In the genomic region with DNA sequence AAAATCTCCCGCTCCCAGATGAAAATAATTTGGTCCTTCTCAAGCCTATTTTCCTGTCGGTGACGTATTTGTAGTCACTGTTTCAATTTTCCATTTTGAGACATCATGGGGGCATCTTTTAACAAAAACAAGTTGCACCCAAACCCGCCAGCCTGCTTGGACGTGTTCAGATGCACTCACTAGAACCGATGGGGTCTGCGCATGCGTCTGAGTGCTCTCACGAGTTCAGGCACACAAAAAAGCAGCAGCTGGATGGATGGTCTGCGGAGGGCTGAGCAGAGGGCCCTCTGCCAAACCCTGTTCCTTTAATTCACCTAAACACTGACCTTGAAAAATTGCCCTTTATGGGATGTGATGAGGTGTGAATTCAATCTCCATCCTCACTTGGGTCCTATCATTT, we compare ENCODE assay signal across 20 cellular contexts.
"Had no signal": no experiment of that assay in that cellular context is flagged by ENCODE, and none has a peak within 500 bp of the region (broad histone marks: within the 10 kb centered on the region; RNA-seq: fewer than 3 reads in every experiment).

No MANE protein-coding gene starts in this region.

- H3K4me2 ChIP-seq: neural progenitor cell had no signal

- H3K27ac ChIP-seq: coronary artery, gastroesophageal sphincter, neural progenitor cell, right atrium auricular region, thoracic aorta had no signal

- H3K9me3 ChIP-seq: gastroesophageal sphincter, right atrium auricular region, thoracic aorta, uterus had no signal

- DNase-seq: activated CD4-positive, alpha-beta T cell treated with anti-CD3 and anti-CD28 coated beads for 36 hours; activated CD4-positive, alpha-beta T cell treated with anti-CD3 and anti-CD28 coated beads, Interleukin-2, amount 50 U/mL, for 4 hours; activated CD4-positive, CD25-positive, alpha-beta regulatory T cell; activated CD8-positive, alpha-beta memory T cell treated with anti-CD3 and anti-CD28 coated beads for 24 hours; activated effector memory CD4-positive, alpha-beta T cell treated with Interleukin-2 at 50 U/mL for 16 hours; activated naive CD4-positive, alpha-beta T cell treated with Interleukin-2 at 50 U/mL for 16 hours; aorta; effector memory CD8-positive, alpha-beta T cell; erythroblast; hippocampal formation; left cardiac atrium; naive thymus-derived CD8-positive, alpha-beta T cell; stimulated activated CD4-positive, alpha-beta T cell treated with anti-CD3 and anti-CD28 coated beads, Interleukin-4, amount 100 ng/mL, for 1 hour; stimulated activated naive CD8-positive, alpha-beta T cell treated with anti-CD3 and anti-CD28 coated beads, Interleukin-15, Interleukin-2, amounts not matched to agents 100 U/mL and 50 U/mL, for 24 hours; uterus had no signal

- ATAC-seq: activated CD4-positive, alpha-beta T cell treated with anti-CD3 and anti-CD28 coated beads for 36 hours; effector memory CD8-positive, alpha-beta T cell; gastroesophageal sphincter; naive thymus-derived CD8-positive, alpha-beta T cell; stimulated activated naive CD8-positive, alpha-beta T cell treated with anti-CD3 and anti-CD28 coated beads, Interleukin-15, Interleukin-2, amounts not matched to agents 100 U/mL and 50 U/mL, for 24 hours had no signal

- H3K4me3 ChIP-seq: coronary artery, gastroesophageal sphincter, neural progenitor cell, right atrium auricular region, thoracic aorta, uterus had no signal

- H3K36me3 ChIP-seq: gastroesophageal sphincter, neural progenitor cell, right atrium auricular region, thoracic aorta, uterus had no signal

- H3K27me3 ChIP-seq: gastroesophageal sphincter, neural progenitor cell, right atrium auricular region, uterus had no signal

- H3K4me1 ChIP-seq: gastroesophageal sphincter, neural progenitor cell, uterus had no signal

- H3K9ac ChIP-seq: neural progenitor cell had no signal

- H2AFZ ChIP-seq: neural progenitor cell had no signal
